Comparison of ENCODE assay signal across 1 cellular context in the genomic region with DNA sequence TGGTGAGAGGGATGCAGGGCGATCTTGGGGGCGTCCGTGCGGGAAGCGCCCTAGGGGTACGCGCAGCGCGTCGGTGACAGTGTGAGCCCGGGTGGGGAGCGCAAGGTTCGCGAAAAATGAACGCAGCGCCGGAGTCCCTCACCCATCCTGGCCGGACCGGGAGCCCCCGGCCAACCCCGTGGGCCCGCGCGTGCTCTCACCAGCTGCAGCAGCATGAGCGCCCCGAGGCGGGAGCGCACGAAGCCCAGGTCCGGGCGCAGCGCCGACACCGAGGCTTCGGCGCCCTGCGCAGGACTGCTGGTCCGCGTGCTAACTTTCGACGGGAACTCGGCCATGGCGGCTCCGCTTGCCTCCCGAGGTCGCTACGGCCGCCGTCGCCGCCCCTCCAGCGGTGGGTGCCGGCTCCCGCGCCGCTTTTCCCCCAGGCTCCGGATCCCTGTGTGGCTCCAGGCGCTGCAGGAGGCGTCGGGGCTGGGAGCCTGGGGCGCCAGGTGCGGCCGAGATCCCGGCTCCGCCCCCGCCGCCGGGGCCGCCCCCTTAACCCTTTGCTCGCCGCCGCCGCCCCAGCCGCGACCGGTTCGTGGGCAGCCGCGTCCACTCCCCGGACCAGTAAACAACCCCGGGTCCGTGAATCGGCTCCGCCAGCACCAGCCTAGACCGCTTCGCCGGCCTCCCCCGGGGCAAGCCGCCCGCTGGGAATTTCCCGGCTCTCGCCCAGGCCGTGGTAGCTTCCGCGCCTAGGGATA.
TF ChIP-seq lines count a peak whose summit lies in the region.

A gene with protein sequence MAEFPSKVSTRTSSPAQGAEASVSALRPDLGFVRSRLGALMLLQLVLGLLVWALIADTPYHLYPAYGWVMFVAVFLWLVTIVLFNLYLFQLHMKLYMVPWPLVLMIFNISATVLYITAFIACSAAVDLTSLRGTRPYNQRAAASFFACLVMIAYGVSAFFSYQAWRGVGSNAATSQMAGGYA (minus strand): TSS at position 467 of the 746 bp plus-strand sequence. CDS start 132 bp downstream, at position 335.

TF ChIP-seq in K562, 482 proteins besides CTCF, POLR2A, EP300 and RAD21 (continued from another document and continues in another):
- TF ChIP-seq FOXK2 (conservative IDR thresholded peaks at IDR 0.05 in 1 of 2, IDR thresholded peaks at IDR 0.05 in 1 of 2; ENCODE audit: low read depth in 2 of 2): peak in 1 of 2 experiments; percentile 38; a peak in 1 of 4 replicates
- no peak for TF ChIP-seq MEF2D (tag; conservative IDR thresholded peaks at IDR 0.05; ENCODE audit: low read depth)
- 0 out of 2 replicates have a peak, but pooled peaks have one; percentile 60 for TF ChIP-seq ETS1 (conservative IDR thresholded peaks at IDR 0.05; ENCODE audit: control insufficient read depth, low read depth, low read length)
- TF ChIP-seq, protein P1, sequence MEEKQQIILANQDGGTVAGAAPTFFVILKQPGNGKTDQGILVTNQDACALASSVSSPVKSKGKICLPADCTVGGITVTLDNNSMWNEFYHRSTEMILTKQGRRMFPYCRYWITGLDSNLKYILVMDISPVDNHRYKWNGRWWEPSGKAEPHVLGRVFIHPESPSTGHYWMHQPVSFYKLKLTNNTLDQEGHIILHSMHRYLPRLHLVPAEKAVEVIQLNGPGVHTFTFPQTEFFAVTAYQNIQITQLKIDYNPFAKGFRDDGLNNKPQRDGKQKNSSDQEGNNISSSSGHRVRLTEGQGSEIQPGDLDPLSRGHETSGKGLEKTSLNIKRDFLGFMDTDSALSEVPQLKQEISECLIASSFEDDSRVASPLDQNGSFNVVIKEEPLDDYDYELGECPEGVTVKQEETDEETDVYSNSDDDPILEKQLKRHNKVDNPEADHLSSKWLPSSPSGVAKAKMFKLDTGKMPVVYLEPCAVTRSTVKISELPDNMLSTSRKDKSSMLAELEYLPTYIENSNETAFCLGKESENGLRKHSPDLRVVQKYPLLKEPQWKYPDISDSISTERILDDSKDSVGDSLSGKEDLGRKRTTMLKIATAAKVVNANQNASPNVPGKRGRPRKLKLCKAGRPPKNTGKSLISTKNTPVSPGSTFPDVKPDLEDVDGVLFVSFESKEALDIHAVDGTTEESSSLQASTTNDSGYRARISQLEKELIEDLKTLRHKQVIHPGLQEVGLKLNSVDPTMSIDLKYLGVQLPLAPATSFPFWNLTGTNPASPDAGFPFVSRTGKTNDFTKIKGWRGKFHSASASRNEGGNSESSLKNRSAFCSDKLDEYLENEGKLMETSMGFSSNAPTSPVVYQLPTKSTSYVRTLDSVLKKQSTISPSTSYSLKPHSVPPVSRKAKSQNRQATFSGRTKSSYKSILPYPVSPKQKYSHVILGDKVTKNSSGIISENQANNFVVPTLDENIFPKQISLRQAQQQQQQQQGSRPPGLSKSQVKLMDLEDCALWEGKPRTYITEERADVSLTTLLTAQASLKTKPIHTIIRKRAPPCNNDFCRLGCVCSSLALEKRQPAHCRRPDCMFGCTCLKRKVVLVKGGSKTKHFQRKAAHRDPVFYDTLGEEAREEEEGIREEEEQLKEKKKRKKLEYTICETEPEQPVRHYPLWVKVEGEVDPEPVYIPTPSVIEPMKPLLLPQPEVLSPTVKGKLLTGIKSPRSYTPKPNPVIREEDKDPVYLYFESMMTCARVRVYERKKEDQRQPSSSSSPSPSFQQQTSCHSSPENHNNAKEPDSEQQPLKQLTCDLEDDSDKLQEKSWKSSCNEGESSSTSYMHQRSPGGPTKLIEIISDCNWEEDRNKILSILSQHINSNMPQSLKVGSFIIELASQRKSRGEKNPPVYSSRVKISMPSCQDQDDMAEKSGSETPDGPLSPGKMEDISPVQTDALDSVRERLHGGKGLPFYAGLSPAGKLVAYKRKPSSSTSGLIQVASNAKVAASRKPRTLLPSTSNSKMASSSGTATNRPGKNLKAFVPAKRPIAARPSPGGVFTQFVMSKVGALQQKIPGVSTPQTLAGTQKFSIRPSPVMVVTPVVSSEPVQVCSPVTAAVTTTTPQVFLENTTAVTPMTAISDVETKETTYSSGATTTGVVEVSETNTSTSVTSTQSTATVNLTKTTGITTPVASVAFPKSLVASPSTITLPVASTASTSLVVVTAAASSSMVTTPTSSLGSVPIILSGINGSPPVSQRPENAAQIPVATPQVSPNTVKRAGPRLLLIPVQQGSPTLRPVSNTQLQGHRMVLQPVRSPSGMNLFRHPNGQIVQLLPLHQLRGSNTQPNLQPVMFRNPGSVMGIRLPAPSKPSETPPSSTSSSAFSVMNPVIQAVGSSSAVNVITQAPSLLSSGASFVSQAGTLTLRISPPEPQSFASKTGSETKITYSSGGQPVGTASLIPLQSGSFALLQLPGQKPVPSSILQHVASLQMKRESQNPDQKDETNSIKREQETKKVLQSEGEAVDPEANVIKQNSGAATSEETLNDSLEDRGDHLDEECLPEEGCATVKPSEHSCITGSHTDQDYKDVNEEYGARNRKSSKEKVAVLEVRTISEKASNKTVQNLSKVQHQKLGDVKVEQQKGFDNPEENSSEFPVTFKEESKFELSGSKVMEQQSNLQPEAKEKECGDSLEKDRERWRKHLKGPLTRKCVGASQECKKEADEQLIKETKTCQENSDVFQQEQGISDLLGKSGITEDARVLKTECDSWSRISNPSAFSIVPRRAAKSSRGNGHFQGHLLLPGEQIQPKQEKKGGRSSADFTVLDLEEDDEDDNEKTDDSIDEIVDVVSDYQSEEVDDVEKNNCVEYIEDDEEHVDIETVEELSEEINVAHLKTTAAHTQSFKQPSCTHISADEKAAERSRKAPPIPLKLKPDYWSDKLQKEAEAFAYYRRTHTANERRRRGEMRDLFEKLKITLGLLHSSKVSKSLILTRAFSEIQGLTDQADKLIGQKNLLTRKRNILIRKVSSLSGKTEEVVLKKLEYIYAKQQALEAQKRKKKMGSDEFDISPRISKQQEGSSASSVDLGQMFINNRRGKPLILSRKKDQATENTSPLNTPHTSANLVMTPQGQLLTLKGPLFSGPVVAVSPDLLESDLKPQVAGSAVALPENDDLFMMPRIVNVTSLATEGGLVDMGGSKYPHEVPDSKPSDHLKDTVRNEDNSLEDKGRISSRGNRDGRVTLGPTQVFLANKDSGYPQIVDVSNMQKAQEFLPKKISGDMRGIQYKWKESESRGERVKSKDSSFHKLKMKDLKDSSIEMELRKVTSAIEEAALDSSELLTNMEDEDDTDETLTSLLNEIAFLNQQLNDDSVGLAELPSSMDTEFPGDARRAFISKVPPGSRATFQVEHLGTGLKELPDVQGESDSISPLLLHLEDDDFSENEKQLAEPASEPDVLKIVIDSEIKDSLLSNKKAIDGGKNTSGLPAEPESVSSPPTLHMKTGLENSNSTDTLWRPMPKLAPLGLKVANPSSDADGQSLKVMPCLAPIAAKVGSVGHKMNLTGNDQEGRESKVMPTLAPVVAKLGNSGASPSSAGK (IDR thresholded peaks at IDR 0.05): peak; percentile 99
- peak; percentile 68; the same call in 1 of the 2 replicates for TF ChIP-seq XRCC5 (IDR thresholded peaks at IDR 0.05; ENCODE audit: low read depth, low read length)
- no peak; the same call in 1 of the 2 replicates for TF ChIP-seq ZBTB43 (CRISPR knock-in tag; IDR thresholded peaks at IDR 0.05)
- TF ChIP-seq, protein P2, sequence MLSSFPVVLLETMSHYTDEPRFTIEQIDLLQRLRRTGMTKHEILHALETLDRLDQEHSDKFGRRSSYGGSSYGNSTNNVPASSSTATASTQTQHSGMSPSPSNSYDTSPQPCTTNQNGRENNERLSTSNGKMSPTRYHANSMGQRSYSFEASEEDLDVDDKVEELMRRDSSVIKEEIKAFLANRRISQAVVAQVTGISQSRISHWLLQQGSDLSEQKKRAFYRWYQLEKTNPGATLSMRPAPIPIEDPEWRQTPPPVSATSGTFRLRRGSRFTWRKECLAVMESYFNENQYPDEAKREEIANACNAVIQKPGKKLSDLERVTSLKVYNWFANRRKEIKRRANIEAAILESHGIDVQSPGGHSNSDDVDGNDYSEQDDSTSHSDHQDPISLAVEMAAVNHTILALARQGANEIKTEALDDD (IDR thresholded peaks at IDR 0.05): no peak
- TF ChIP-seq TARDBP (IDR thresholded peaks at IDR 0.05): peak; percentile 82
- TF ChIP-seq NR2C1 (IDR thresholded peaks at IDR 0.05): no peak
- TF ChIP-seq NR2C1 (tag; IDR thresholded peaks at IDR 0.05): no peak
- TF ChIP-seq, protein P3, sequence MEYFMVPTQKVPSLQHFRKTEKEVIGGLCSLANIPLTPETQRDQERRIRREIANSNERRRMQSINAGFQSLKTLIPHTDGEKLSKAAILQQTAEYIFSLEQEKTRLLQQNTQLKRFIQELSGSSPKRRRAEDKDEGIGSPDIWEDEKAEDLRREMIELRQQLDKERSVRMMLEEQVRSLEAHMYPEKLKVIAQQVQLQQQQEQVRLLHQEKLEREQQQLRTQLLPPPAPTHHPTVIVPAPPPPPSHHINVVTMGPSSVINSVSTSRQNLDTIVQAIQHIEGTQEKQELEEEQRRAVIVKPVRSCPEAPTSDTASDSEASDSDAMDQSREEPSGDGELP (CRISPR knock-in tag; IDR thresholded peaks at IDR 0.05; ENCODE audit: borderline replicate concordance): peak; percentile 52; the same call in 1 of the 2 replicates
- no peak for TF ChIP-seq ASH1L (IDR thresholded peaks at IDR 0.05; ENCODE audit: borderline replicate concordance, low read depth, partially characterized antibody)
- TF ChIP-seq L3MBTL2 (IDR thresholded peaks at IDR 0.05): peak; percentile 100
- 0 out of 2 replicates have a peak, but pooled peaks have one; percentile 35 for TF ChIP-seq ETV5 (CRISPR knock-in tag; IDR thresholded peaks at IDR 0.05; ENCODE audit: low read depth)
- TF ChIP-seq ARID4B (CRISPR knock-in tag; IDR thresholded peaks at IDR 0.05): no peak
